Comparison of ENCODE assay signal across 9 cellular contexts in genomic region chr6:13454286-13455221, GRCh38. TPM values are rescaled to one million over a fixed set of nuclear protein-coding genes. Genes with fewer than 3 reads are reported as not detected.
DNase-seq lines count a peak whose midpoint lies in the region; ATAC-seq, FAIRE-seq and TF ChIP-seq lines count a peak whose summit lies in the region.
"Had no signal": no experiment of that assay in that cellular context is flagged by ENCODE, and none has a peak within 500 bp of the region (broad histone marks: within the 10 kb centered on the region; RNA-seq: fewer than 3 reads in every experiment).

No MANE protein-coding gene starts in this region.

- POLR2A ChIA-PET in A549 (lab: Yijun Ruan, JAX) = interaction anchor here (1.6 kb wide), 1 partner anchor 32 kb away, joined by 6 read pairs; the partner anchor contains the start of gene GFOD1

- TF ChIP-seq RAD21 in A549 (conservative IDR thresholded peaks at IDR 0.05 in 1 of 2, IDR thresholded peaks at IDR 0.05 in 1 of 2) = no peak

- FAIRE-seq in A549 (lab: Jason Lieb, UNC) (no peak), frontal cortex (lab: Jason Lieb, UNC) (no peak)

- H3K9me3 Mint-ChIP-seq in activated T-helper 17 cell treated with anti-CD3 and anti-CD28 coated beads, Interleukin-2, amount 50 U/mL, for 72 hours = no peaks in the 10 kb centered on the region

- peak overlapping the region; percentile 92 for H3K27ac Mint-ChIP-seq in activated T-helper 17 cell treated with anti-CD3 and anti-CD28 coated beads, Interleukin-2, amount 50 U/mL, for 72 hours

- CTCF ChIA-PET in A549 (lab: Yijun Ruan, JAX) = interaction anchor here (1.3 kb wide), 1 partner anchor 33 kb away, joined by 3 read pairs; the partner anchor contains the start of gene GFOD1

- H3K4me3 ChIP-seq in A549 (no peak overlapping the region), OCI-LY1 (ENCODE audit: low read depth, low read length, poor library complexity, severe bottlenecking) (peak overlapping the region; percentile 3), skeletal muscle cell (ENCODE audit: low read depth, low read length) (no peak overlapping the region), H7 (ENCODE audit: insufficient read depth, low read depth, low read length) (no peak overlapping the region)

- no peak for TF ChIP-seq EP300 in A549 (IDR thresholded peaks at IDR 0.05)

- no peaks in the 10 kb centered on the region for H3K27me3 Mint-ChIP-seq in activated T-helper 17 cell treated with anti-CD3 and anti-CD28 coated beads, Interleukin-2, amount 50 U/mL, for 72 hours

- H3K27ac ChIP-seq in A549 = peak overlapping the region in 1 of 2 experiments; percentile 58; a peak in 3 of 6 replicates
- peak overlapping the region; percentile 77 for H3K27ac ChIP-seq in OCI-LY1 (ENCODE audit: low read depth, low read length, poor library complexity, severe bottlenecking)
- H3K27ac ChIP-seq: C4-2B had no signal

- H2AFZ ChIP-seq in OCI-LY1 (ENCODE audit: low read length) = no peak overlapping the region

- H3K9me2 ChIP-seq in OCI-LY1 (ENCODE audit: low read depth, low read length) = no peaks in the 10 kb centered on the region

- no peak for TF ChIP-seq POLR2A in A549 (IDR thresholded peaks at IDR 0.05; ENCODE audit: low read length)

- peaks cover 16% of the 10 kb centered on the region for H3K4me1 Mint-ChIP-seq in activated T-helper 17 cell treated with anti-CD3 and anti-CD28 coated beads, Interleukin-2, amount 50 U/mL, for 72 hours

- DNase-seq in A549 (ENCODE audit: low read depth in 1 of 2, low spot score in 1 of 2) = no peak
- peak; percentile 33 to 58 for DNase-seq in frontal cortex (ENCODE audit: low spot score in 2 of 2)
- peak; percentile 71 for DNase-seq in skeletal muscle cell (ENCODE audit: low read depth)
- DNase-seq in H7 = no peak

- H3K4me2 ChIP-seq in A549 = peak overlapping the region; percentile 35; the same call in 1 of the 3 replicates
- H3K4me2 ChIP-seq in OCI-LY1 (ENCODE audit: low read length) = peak overlapping the region; percentile 56

- H3F3A ChIP-seq in OCI-LY1 (ENCODE audit: insufficient read depth, low read length) = no peaks in the 10 kb centered on the region

- 0 out of 2 replicates have a peak, but pooled peaks cover 7% of the 10 kb centered on the region for H3K79me2 ChIP-seq in OCI-LY1 (ENCODE audit: insufficient read depth, low read length)

- peaks cover 5% of the 10 kb centered on the region for H3K36me3 Mint-ChIP-seq in activated T-helper 17 cell treated with anti-CD3 and anti-CD28 coated beads, Interleukin-2, amount 50 U/mL, for 72 hours (ENCODE audit: low read depth)

- H3K9ac ChIP-seq in OCI-LY1 (ENCODE audit: low read length) = peak overlapping the region; percentile 49

- TF ChIP-seq CTCF in A549 (IDR thresholded peaks at IDR 0.05) (no peak), OCI-LY1 (IDR thresholded peaks at IDR 0.05; ENCODE audit: low read length) (peak; percentile 52)

- H3K36me3 ChIP-seq in OCI-LY1 (ENCODE audit: insufficient read depth, low read length) = peaks cover 39% of the 10 kb centered on the region
- H3K36me3 ChIP-seq in H7 (replicated peaks; ENCODE audit: control insufficient read depth, insufficient read depth, low read length) = no peaks in the 10 kb centered on the region

- H3K4me3 Mint-ChIP-seq in activated T-helper 17 cell treated with anti-CD3 and anti-CD28 coated beads, Interleukin-2, amount 50 U/mL, for 72 hours = peak overlapping the region; percentile 58

- no peak for ATAC-seq in A549
- ATAC-seq in GM21390 (IDR thresholded peaks at IDR 0.05; ENCODE audit: unreplicated experiment) = peak; percentile 47
- ATAC-seq in activated T-helper 17 cell treated with anti-CD3 and anti-CD28 coated beads, Interleukin-2, amount 50 U/mL, for 72 hours (replicated peaks) = peak; percentile 76
- no peak for ATAC-seq in HG02870 (IDR thresholded peaks at IDR 0.05; ENCODE audit: unreplicated experiment)

- no peaks in the 10 kb centered on the region for H3K27me3 ChIP-seq in OCI-LY1 (ENCODE audit: insufficient read depth, low read length)
- no peaks in the 10 kb centered on the region for H3K27me3 ChIP-seq in H7 (ENCODE audit: control insufficient read depth, insufficient read depth, low read length)

- WGBS in A549 (ENCODE audit: missing lambda C conversion rate) = 86% methylated on average over 11 of the region's 11 CpGs

- H3K9me3 ChIP-seq in A549 (no peaks in the 10 kb centered on the region), OCI-LY1 (ENCODE audit: low read length) (no peaks in the 10 kb centered on the region)

- H4K20me1 ChIP-seq in OCI-LY1 (ENCODE audit: insufficient read depth, low read length) = no peaks in the 10 kb centered on the region

- peaks cover 18% of the 10 kb centered on the region for H3K4me1 ChIP-seq in A549
- peaks cover 59% of the 10 kb centered on the region for H3K4me1 ChIP-seq in OCI-LY1 (ENCODE audit: insufficient read depth, low read length, severe bottlenecking)

TF ChIP-seq in A549, 52 proteins besides CTCF, POLR2A, EP300 and RAD21:
- TF ChIP-seq, protein P1, sequence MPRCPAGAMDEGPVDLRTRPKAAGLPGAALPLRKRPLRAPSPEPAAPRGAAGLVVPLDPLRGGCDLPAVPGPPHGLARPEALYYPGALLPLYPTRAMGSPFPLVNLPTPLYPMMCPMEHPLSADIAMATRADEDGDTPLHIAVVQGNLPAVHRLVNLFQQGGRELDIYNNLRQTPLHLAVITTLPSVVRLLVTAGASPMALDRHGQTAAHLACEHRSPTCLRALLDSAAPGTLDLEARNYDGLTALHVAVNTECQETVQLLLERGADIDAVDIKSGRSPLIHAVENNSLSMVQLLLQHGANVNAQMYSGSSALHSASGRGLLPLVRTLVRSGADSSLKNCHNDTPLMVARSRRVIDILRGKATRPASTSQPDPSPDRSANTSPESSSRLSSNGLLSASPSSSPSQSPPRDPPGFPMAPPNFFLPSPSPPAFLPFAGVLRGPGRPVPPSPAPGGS (IDR thresholded peaks at IDR 0.05) = no peak
- TF ChIP-seq RFX5 (IDR thresholded peaks at IDR 0.05) (no peak), MAFK (IDR thresholded peaks at IDR 0.05; ENCODE audit: partially characterized antibody) (no peak)

RNA-seq across cellular contexts. Expression of gene GFOD1, which starts 32.8 kb away (rescaled TPM):
- polyA plus RNA-seq in A549 (2011; rRNA removed) (2.7 and 3.0 TPM in 2 replicates), A549 (2017; fragmentation: RNase III; extraction: RNeasy Plus Mini Kit Qiagen cat#74134 plus additional on column Dnase treatment) (3.1 to 4.0 TPM (median 3.5 TPM) in 3 replicates)
- polyA plus RNA-seq in A549 (2012; cell fraction: cytosol; rRNA removed) = 1.9 and 2.5 TPM in 2 replicates
- 3.1 and 3.9 TPM in 2 replicates for polyA plus RNA-seq in A549 (2012; cell fraction: nucleus; rRNA removed)
- 6.0 and 6.3 TPM in 2 replicates for polyA minus RNA-seq in A549 (2011; rRNA and poly(A)+ RNA removed)
- total RNA-seq in activated T-helper 17 cell treated with anti-CD3 and anti-CD28 coated beads, Interleukin-2, amount 50 U/mL, for 72 hours = 1 to 10 TPM; 1.1 to 2.1 TPM
- total RNA-seq in frontal cortex = 32.2 TPM
- 3.4 and 4.4 TPM in 2 replicates for total RNA-seq in H7 (2014; rRNA removed; shearing (Covaris generic))

Comparison
In these comparisons a context has a peak if more than half of its experiments do, and no peak if none do; other contexts are left out.
1. ATAC-seq: peak in GM21390 (single experiment) and activated T-helper 17 cell treated with anti-CD3 and anti-CD28 coated beads, Interleukin-2, amount 50 U/mL, for 72 hours (single experiment); none in A549 (0 of 2) and HG02870 (single experiment).
2. DNase-seq: peak in frontal cortex (2 of 2) and skeletal muscle cell (single experiment); none in A549 (0 of 2) and H7 (single experiment).